ENCODE assay signal across 8 cellular contexts in the genomic region with DNA sequence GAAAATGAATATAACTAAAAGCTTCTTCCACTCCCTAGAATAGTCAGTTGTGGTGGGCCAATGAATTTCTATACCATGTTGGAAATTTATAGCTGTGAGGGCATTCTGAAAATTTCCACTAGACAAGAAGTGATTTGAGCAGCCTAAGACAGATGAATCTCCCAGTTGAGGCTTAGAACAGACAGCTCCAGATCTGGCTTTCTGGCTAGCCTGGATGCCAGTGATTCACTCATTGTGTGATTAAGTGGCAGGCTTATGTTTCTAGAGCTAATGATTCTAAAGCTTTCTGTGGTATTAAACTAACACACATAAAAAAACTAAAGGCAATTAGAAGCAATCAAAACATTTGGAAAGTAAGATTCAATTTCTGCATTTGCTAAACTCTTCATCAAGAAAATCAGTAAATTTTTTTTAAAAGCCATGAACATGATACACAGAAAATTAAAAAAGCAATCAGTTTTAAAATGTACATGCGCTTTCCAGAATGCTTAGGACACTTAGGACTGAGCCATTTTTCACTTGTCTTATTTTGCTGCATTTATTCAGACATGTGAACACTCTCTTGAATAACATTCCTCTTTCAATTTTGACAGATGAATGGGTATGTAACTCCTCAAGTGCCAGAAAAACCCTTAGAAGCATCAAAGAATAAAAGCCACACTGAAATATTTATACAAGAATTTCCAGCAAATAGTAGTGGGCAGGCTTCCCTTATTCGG.
DNase-seq lines count a peak whose midpoint lies in the region; ATAC-seq and TF ChIP-seq lines count a peak whose summit lies in the region.
"Had no signal": no experiment of that assay in that cellular context is flagged by ENCODE, and none has a peak within 500 bp of the region (broad histone marks: within the 10 kb centered on the region; RNA-seq: fewer than 3 reads in every experiment).

No MANE protein-coding gene starts in this region.

- no peaks in the 10 kb centered on the region for H3K9me3 ChIP-seq in Peyer's patch

- H3K27me3 Mint-ChIP-seq in osteocyte (ENCODE audit: unreplicated experiment) = peaks cover 20% of the 10 kb centered on the region

- H3K9me3 Mint-ChIP-seq in osteocyte (ENCODE audit: unreplicated experiment) = no peaks in the 10 kb centered on the region

- DNase-seq in GM12865 (ENCODE audit: low read depth) = no peak
- peak; percentile 24 for DNase-seq in NCI-H69 (lab: John Stamatoyannopoulos, UW)
- DNase-seq in osteocyte (ENCODE audit: extremely low spot score, unreplicated experiment) = no peak
- no peak for DNase-seq in C1 segment of cervical spinal cord (lab: John Stamatoyannopoulos, UW)
- DNase-seq in Peyer's patch = no peak
- DNase-seq: NCI-H526 had no signal

- TF ChIP-seq POLR2A in Peyer's patch (IDR thresholded peaks at IDR 0.05) = no peak

- H3K4me3 ChIP-seq in GM12865 (ENCODE audit: low read depth, low read length) (peak overlapping the region; percentile 18; the same call in 1 of the 2 replicates), Peyer's patch (no peak overlapping the region)

- no peak for ATAC-seq in HG02642 (IDR thresholded peaks at IDR 0.05; ENCODE audit: poor library complexity, unreplicated experiment)

- TF ChIP-seq CTCF in GM12865 (IDR thresholded peaks at IDR 0.05; ENCODE audit: insufficient read depth, low read depth, low read length, missing control alignments) (no peak), osteocyte (IDR thresholded peaks at IDR 0.05) (no peak), Peyer's patch (IDR thresholded peaks at IDR 0.05) (no peak)

- H3K27ac ChIP-seq in cingulate gyrus (ENCODE audit: low read depth, low read length) (peak overlapping the region; percentile 10), Peyer's patch (no peak overlapping the region)

- H3K36me3 ChIP-seq in Peyer's patch = no peaks in the 10 kb centered on the region

- H3K4me3 Mint-ChIP-seq in osteocyte (ENCODE audit: unreplicated experiment) = no peak overlapping the region

- H3K4me1 Mint-ChIP-seq in osteocyte (ENCODE audit: unreplicated experiment) = peaks cover 7% of the 10 kb centered on the region

- H3K27ac Mint-ChIP-seq in osteocyte (ENCODE audit: unreplicated experiment) = peak overlapping the region; percentile 29

- H3K36me3 Mint-ChIP-seq in osteocyte (ENCODE audit: unreplicated experiment) = no peaks in the 10 kb centered on the region

- no peaks in the 10 kb centered on the region for H3K4me1 ChIP-seq in Peyer's patch

- H3K27me3 ChIP-seq in Peyer's patch = no peaks in the 10 kb centered on the region
